Comparison of ENCODE assay signal across 8 cellular contexts in the genomic region with DNA sequence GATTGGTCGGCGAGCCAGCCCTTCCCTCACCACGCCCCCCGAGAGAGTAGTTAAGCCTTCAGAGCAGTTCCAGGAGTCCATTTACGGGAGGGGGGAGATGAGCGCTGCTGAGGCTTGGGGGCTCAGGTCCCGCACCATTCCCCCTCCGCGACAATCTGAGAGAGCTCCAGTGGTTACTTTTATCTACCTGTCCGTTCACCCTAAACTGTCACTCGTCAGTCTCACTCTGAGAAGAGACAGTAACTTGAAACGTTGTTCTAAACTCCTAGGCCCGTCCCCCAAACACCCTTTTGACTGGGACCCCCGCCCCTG. TPM values are rescaled to one million over a fixed set of nuclear protein-coding genes. Genes with fewer than 3 reads are reported as not detected.
A peak's percentile ranks its signal among the peaks of the same experiment; 100 is the strongest.
DNase-seq lines count a peak whose midpoint lies in the region; ATAC-seq and TF ChIP-seq lines count a peak whose summit lies in the region.

No MANE protein-coding gene starts in this region.

- H3K9me3 ChIP-seq in breast epithelium (no peaks in the 10 kb centered on the region), left lung (no peaks in the 10 kb centered on the region), thymus (ENCODE audit: control insufficient read depth) (no peaks in the 10 kb centered on the region)

- 1% methylated on average over 14 of the region's 14 CpGs for WGBS in thymus

- TF ChIP-seq CTCF in BJ (IDR thresholded peaks at IDR 0.05; ENCODE audit: insufficient read depth, low read depth, low read length), result no peak
- no peak for TF ChIP-seq CTCF in breast epithelium (IDR thresholded peaks at IDR 0.05)
- TF ChIP-seq CTCF in left lung (IDR thresholded peaks at IDR 0.05), result no peak

- H3K4me3 ChIP-seq in BJ (ENCODE audit: low read depth, low read length), result peak overlapping the region; percentile 77
- H3K4me3 ChIP-seq in breast epithelium, result peak overlapping the region; percentile 76 to 85 (median 84)
- H3K4me3 ChIP-seq in left lung, result peak overlapping the region; percentile 58 to 59
- H3K4me3 ChIP-seq in thymus (ENCODE audit: low read length), result peak overlapping the region; percentile 65

- POLR2A ChIA-PET in BJ (lab: Charles Lee), result interaction anchor here (0.6 to 1.4 kb wide), 2 partner anchors 9 to 15 kb away, joined by 3 to 7 read pairs; no protein-coding TSS in a partner anchor

- peak overlapping the region; percentile 99 to 100 for H3K27ac ChIP-seq in breast epithelium
- H3K27ac ChIP-seq in left lung, result peak overlapping the region; percentile 83 to 98
- H3K27ac ChIP-seq in thymus (ENCODE audit: low read depth), result peak overlapping the region; percentile 93

- DNase-seq in BJ (ENCODE audit: low read depth) (no peak), NOMO-1 (lab: John Stamatoyannopoulos, UW; ENCODE audit: unreplicated experiment in 2 of 2) (peak; percentile 82 to 85), breast epithelium (ENCODE audit: low spot score in 2 of 2) (no peak), left lung (no peak), germinal center (ENCODE audit: low spot score) (no peak)

- CTCF ChIA-PET in BJ (lab: Yijun Ruan, JAX), result interaction anchor here (1.0 to 4.7 kb wide), 7 partner anchors 9 to 67 kb away, joined by 3 to 64 read pairs (median 5); no protein-coding TSS in a partner anchor

- no peaks in the 10 kb centered on the region for H3K27me3 ChIP-seq in BJ (ENCODE audit: control insufficient read depth, insufficient read depth, low read length)
- H3K27me3 ChIP-seq in breast epithelium, result no peaks in the 10 kb centered on the region
- peaks cover 0 to 50% of the 10 kb centered on the region in 2 donors for H3K27me3 ChIP-seq in left lung
- H3K27me3 ChIP-seq in thymus (ENCODE audit: control insufficient read depth, insufficient read depth), result peaks cover 45% of the 10 kb centered on the region

- intact Hi-C loops in breast epithelium (cut with DNase I; ENCODE audit: low total_unique reads) (loop anchor here (10.0 kb wide), 1 partner anchor 45 kb away; a partner anchor contains a TSS), left lung (cut with DNase I) (no loop called here)

- H3K36me3 ChIP-seq in BJ (ENCODE audit: control insufficient read depth, insufficient read depth, low read length) (no peaks in the 10 kb centered on the region), breast epithelium (no peaks in the 10 kb centered on the region), left lung (peaks cover 0 to 16% of the 10 kb centered on the region in 2 donors), thymus (ENCODE audit: control insufficient read depth, insufficient read depth) (no peaks in the 10 kb centered on the region)

- ATAC-seq in GM19372 (IDR thresholded peaks at IDR 0.05; ENCODE audit: low read depth, unreplicated experiment) (peak; percentile 28), left lung (peak; percentile 78), HG03432 (IDR thresholded peaks at IDR 0.05; ENCODE audit: unreplicated experiment) (no peak)

- peak; percentile 9 for TF ChIP-seq POLR2A in breast epithelium (IDR thresholded peaks at IDR 0.05)

- peaks cover 5 to 8% of the 10 kb centered on the region in 2 donors for H3K4me1 ChIP-seq in breast epithelium
- H3K4me1 ChIP-seq in left lung, result peaks cover 19 to 42% of the 10 kb centered on the region in 2 donors
- H3K4me1 ChIP-seq in thymus (ENCODE audit: control insufficient read depth, insufficient read depth, low read length), result peaks cover 21% of the 10 kb centered on the region

RNA-seq across cellular contexts. Expression of a gene that starts 2.0 kb away (rescaled TPM):
- 2.6 and 4.5 TPM in 2 replicates for polyA plus RNA-seq in BJ (2011; rRNA removed)
- polyA minus RNA-seq in BJ (2011; rRNA and poly(A)+ RNA removed), result 10.1 and 15.8 TPM in 2 replicates
- total RNA-seq in breast epithelium, result 100 to 1,000 TPM in 1 of 3 donors, 10 to 100 TPM in 2; 29.8 to 109 (median 38.4) TPM
- 10 to 100 TPM in 1 of 2 donors, 1 to 10 TPM in 1; 7.1 to 20.4 TPM for total RNA-seq in left lung
- polyA plus RNA-seq in thymus, result 7.1 TPM

RNA-seq across cellular contexts. Expression of a gene that starts 27.1 kb away (rescaled TPM):
- polyA plus RNA-seq in BJ (2011; rRNA removed), result 27.3 and 42.3 TPM in 2 replicates
- 19.1 and 27.1 TPM in 2 replicates for polyA minus RNA-seq in BJ (2011; rRNA and poly(A)+ RNA removed)
- total RNA-seq in breast epithelium, result 10 to 100 TPM in 1 of 3 donors, 1 to 10 TPM in 2; 5.9 to 15.1 (median 7.2) TPM
- total RNA-seq in left lung, result 10 to 100 TPM in 1 of 2 donors, 1 to 10 TPM in 1; 9.4 to 16.7 TPM
- polyA plus RNA-seq in thymus, result 5.0 TPM

RNA-seq across cellular contexts. Expression of a gene that starts 28.5 kb away (rescaled TPM):
- polyA plus RNA-seq in BJ (2011; rRNA removed), result 1.0 and 1.2 TPM in 2 replicates
- 0.66 TPM in 1 of 2 replicates, not detected in the other for polyA minus RNA-seq in BJ (2011; rRNA and poly(A)+ RNA removed)
- total RNA-seq in breast epithelium, result 1 to 10 TPM; 1.8 to 2.5 (median 2.3) TPM
- total RNA-seq in left lung, result 1 to 10 TPM in 1 of 2 donors, under 1 TPM in 1; 0.47 to 2.1 TPM
- 4.0 TPM for polyA plus RNA-seq in thymus

RNA-seq across cellular contexts. Expression of a gene that starts 37.5 kb away (rescaled TPM):
- polyA plus RNA-seq in BJ (2011; rRNA removed) (110 and 117 TPM in 2 replicates), thymus (138 TPM)
- 119 and 157 TPM in 2 replicates for polyA minus RNA-seq in BJ (2011; rRNA and poly(A)+ RNA removed)
- total RNA-seq in breast epithelium (10 to 100 TPM; 31.8 to 61.6 (median 52.2) TPM), left lung (100 to 1,000 TPM; 109 to 220 TPM)

RNA-seq across cellular contexts. Expression of a gene that starts 46.1 kb away (rescaled TPM):
- polyA plus RNA-seq in BJ (2011; rRNA removed) (84.3 and 121 TPM in 2 replicates), thymus (42.6 TPM)
- polyA minus RNA-seq in BJ (2011; rRNA and poly(A)+ RNA removed), result 69.3 and 116 TPM in 2 replicates
- total RNA-seq in breast epithelium (10 to 100 TPM; 89.9 to 96.7 (median 91.2) TPM), left lung (10 to 100 TPM; 56.1 to 57.8 TPM)

Comparison
In these comparisons a context has a peak if more than half of its experiments do, and no peak if none do; other contexts are left out.
1. DNase-seq: peak in NOMO-1 (2 of 2); none in BJ (single experiment), breast epithelium (0 of 2), left lung (0 of 2) and germinal center (single experiment).
2. Peak in every context shown above with its lines, with median percentiles within 50 percentile points of each other: H3K4me3 ChIP-seq and H3K27ac ChIP-seq.